ENCODE assay signal across 1 cellular context in genomic region chr5:156411957-156412356, GRCh38.
TF ChIP-seq lines count a peak whose summit lies in the region.

No MANE protein-coding gene starts in this region.

TF ChIP-seq in liver, 16 proteins besides CTCF, POLR2A, EP300 and RAD21 (continued from another document):
- no peak for TF ChIP-seq ZBTB33 (IDR thresholded peaks at IDR 0.05)
- TF ChIP-seq MAX (IDR thresholded peaks at IDR 0.05), result no peak
- TF ChIP-seq GABPA (IDR thresholded peaks at IDR 0.05 in 1 of 2, conservative IDR thresholded peaks at IDR 0.05 in 1 of 2), result no peak
- TF ChIP-seq HNF4A (conservative IDR thresholded peaks at IDR 0.05), result peak; percentile 76
- TF ChIP-seq ATF3 (IDR thresholded peaks at IDR 0.05), result no peak
- TF ChIP-seq JUND (IDR thresholded peaks at IDR 0.05), result peak in 1 of 2 donors; percentile 16
- TF ChIP-seq REST (IDR thresholded peaks at IDR 0.05), result no peak
- TF ChIP-seq HNF4G (IDR thresholded peaks at IDR 0.05), result peak; percentile 32
